1 cellular context compared by ENCODE assay signal in the genomic region with DNA sequence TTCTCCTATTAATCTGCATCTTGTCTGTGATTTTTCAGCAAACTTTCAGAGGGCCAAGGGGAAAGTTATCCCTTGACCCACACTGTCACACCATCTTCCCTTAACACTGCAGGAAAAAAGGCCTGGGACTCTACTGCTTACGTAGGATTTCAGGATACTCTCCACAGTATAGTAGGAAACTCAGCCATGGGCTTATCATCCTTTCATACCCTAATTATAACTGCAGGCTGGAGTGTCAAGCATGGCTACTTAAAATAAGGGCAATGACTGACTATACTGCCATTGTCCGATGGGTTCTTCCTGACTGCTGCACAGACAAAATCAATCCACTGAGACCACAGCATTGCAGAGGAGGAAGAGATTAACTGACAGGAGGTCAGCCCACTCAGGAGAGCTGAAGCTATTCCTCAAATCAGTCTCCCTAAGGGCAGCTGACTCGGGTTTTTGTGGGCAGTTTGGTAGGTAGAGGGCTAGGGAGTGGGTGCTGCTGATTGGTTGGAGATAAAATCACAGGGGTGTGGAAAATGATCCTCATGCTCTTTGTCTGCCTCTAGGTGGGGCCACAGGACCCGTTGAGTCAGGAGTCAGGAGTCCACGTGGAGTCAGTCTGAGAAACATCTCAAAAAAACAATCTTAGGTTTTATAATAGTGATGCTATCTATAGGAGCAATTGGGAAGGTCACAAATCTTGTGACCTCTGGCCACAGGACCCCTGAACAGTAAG.
TF ChIP-seq lines count a peak whose summit lies in the region.

No MANE protein-coding gene starts in this region.

TF ChIP-seq in WTC11, 78 proteins besides CTCF, POLR2A, EP300 and RAD21 (continued from another document):
- TF ChIP-seq, protein P1, sequence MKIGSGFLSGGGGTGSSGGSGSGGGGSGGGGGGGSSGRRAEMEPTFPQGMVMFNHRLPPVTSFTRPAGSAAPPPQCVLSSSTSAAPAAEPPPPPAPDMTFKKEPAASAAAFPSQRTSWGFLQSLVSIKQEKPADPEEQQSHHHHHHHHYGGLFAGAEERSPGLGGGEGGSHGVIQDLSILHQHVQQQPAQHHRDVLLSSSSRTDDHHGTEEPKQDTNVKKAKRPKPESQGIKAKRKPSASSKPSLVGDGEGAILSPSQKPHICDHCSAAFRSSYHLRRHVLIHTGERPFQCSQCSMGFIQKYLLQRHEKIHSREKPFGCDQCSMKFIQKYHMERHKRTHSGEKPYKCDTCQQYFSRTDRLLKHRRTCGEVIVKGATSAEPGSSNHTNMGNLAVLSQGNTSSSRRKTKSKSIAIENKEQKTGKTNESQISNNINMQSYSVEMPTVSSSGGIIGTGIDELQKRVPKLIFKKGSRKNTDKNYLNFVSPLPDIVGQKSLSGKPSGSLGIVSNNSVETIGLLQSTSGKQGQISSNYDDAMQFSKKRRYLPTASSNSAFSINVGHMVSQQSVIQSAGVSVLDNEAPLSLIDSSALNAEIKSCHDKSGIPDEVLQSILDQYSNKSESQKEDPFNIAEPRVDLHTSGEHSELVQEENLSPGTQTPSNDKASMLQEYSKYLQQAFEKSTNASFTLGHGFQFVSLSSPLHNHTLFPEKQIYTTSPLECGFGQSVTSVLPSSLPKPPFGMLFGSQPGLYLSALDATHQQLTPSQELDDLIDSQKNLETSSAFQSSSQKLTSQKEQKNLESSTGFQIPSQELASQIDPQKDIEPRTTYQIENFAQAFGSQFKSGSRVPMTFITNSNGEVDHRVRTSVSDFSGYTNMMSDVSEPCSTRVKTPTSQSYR (CRISPR knock-in tag; IDR thresholded peaks at IDR 0.05): no peak
- no peak for TF ChIP-seq NR2C2 (CRISPR knock-in tag; IDR thresholded peaks at IDR 0.05)
- no peak for TF ChIP-seq IRF2 (CRISPR knock-in tag; IDR thresholded peaks at IDR 0.05; ENCODE audit: borderline replicate concordance, low read depth)
- no peak for TF ChIP-seq SP1 (CRISPR knock-in tag; conservative IDR thresholded peaks at IDR 0.05)
- TF ChIP-seq, protein P2, sequence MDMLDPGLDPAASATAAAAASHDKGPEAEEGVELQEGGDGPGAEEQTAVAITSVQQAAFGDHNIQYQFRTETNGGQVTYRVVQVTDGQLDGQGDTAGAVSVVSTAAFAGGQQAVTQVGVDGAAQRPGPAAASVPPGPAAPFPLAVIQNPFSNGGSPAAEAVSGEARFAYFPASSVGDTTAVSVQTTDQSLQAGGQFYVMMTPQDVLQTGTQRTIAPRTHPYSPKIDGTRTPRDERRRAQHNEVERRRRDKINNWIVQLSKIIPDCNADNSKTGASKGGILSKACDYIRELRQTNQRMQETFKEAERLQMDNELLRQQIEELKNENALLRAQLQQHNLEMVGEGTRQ (CRISPR knock-in tag; IDR thresholded peaks at IDR 0.05): no peak
- no peak for TF ChIP-seq RORB (CRISPR knock-in tag; IDR thresholded peaks at IDR 0.05)
- TF ChIP-seq, protein P3, sequence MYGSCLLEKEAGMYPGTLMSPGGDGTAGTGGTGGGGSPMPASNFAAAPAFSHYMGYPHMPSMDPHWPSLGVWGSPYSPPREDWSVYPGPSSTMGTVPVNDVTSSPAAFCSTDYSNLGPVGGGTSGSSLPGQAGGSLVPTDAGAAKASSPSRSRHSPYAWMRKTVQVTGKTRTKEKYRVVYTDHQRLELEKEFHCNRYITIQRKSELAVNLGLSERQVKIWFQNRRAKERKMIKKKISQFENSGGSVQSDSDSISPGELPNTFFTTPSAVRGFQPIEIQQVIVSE (CRISPR knock-in tag; IDR thresholded peaks at IDR 0.05; ENCODE audit: borderline replicate concordance): no peak
- TF ChIP-seq, protein P4, sequence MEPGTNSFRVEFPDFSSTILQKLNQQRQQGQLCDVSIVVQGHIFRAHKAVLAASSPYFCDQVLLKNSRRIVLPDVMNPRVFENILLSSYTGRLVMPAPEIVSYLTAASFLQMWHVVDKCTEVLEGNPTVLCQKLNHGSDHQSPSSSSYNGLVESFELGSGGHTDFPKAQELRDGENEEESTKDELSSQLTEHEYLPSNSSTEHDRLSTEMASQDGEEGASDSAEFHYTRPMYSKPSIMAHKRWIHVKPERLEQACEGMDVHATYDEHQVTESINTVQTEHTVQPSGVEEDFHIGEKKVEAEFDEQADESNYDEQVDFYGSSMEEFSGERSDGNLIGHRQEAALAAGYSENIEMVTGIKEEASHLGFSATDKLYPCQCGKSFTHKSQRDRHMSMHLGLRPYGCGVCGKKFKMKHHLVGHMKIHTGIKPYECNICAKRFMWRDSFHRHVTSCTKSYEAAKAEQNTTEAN (CRISPR knock-in tag; IDR thresholded peaks at IDR 0.05): no peak
- TF ChIP-seq GTF2I (CRISPR knock-in tag; conservative IDR thresholded peaks at IDR 0.05): no peak
- TF ChIP-seq, protein P5, sequence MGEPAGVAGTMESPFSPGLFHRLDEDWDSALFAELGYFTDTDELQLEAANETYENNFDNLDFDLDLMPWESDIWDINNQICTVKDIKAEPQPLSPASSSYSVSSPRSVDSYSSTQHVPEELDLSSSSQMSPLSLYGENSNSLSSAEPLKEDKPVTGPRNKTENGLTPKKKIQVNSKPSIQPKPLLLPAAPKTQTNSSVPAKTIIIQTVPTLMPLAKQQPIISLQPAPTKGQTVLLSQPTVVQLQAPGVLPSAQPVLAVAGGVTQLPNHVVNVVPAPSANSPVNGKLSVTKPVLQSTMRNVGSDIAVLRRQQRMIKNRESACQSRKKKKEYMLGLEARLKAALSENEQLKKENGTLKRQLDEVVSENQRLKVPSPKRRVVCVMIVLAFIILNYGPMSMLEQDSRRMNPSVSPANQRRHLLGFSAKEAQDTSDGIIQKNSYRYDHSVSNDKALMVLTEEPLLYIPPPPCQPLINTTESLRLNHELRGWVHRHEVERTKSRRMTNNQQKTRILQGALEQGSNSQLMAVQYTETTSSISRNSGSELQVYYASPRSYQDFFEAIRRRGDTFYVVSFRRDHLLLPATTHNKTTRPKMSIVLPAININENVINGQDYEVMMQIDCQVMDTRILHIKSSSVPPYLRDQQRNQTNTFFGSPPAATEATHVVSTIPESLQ (CRISPR knock-in tag; IDR thresholded peaks at IDR 0.05): no peak
- TF ChIP-seq TEAD4 (CRISPR knock-in tag; IDR thresholded peaks at IDR 0.05): no peak
- TF ChIP-seq NFE2L1 (CRISPR knock-in tag; IDR thresholded peaks at IDR 0.05): no peak
